21 cellular contexts compared by ENCODE assay signal in the genomic region with DNA sequence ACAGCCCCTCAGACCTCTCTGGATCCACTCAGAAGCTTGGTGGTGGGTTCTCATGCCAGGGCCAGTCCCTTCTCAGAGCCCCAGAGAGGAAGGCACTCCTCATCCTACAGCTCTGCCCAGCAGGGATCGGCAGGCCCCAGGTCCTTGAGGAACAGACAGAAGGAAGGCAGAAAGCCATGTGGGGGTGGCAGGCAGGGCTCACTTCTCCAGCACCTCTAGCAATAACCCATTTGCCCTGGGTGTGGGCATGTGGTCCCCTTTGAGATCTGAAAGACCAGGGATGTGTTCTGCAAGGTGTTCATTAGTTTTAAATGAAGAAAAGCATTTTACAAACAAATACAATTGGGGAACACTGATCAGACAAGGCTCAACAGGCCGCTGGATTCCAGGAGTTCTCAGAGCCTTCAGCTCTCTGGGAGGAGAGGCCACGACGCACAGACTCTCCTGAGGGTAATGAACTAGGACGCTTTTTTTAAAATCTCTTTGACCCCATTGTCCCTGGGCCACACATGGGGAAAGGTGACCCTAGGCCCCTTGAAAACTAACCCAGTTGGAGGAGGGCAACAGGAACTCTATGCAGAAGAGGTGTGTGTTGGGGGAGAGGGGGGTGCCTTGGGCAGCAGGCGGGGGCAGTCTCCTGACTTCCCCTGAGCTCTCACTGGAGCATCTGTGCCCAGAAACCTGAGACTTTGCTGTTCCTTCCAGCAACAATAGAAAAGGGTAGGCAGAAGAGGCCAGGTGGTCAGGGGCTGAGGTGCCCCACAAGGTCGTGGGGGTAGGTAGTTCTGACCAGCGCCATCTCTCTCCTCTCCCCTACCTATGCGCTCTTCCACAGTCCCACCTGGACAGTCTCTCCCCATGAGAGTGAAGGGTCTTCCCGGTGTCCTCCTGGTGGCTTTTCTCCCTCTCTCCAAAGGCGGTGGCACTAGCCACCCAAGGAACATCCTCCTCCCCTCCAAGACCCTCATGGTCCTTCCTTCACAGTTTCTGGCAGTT. TPM values are rescaled to one million over a fixed set of nuclear protein-coding genes. Genes with fewer than 3 reads are reported as not detected.
DNase-seq lines count a peak whose midpoint lies in the region; ATAC-seq, FAIRE-seq and TF ChIP-seq lines count a peak whose summit lies in the region.
"Had no signal": no experiment of that assay in that cellular context is flagged by ENCODE, and none has a peak within 500 bp of the region (broad histone marks: within the 10 kb centered on the region; RNA-seq: fewer than 3 reads in every experiment).

No MANE protein-coding gene starts in this region.

- no peak for DNase-seq in activated naive CD4-positive, alpha-beta T cell treated with anti-CD3 and anti-CD28 coated beads, Interleukin-2, amount 50 U/mL, for 72 hours (ENCODE audit: low spot score in 2 of 2)
- no peak for DNase-seq in activated naive CD4-positive, alpha-beta T cell treated with anti-CD3 and anti-CD28 coated beads for 36 hours
- DNase-seq in H1 (ENCODE audit: low read depth in 1 of 2, low spot score in 2 of 2) (no peak), neural crest cell (ENCODE audit: low read depth, low spot score) (no peak), thyroid gland (peak; percentile 64), suprapubic skin (ENCODE audit: low spot score in 2 of 2) (no peak), GM20000 (ENCODE audit: low spot score) (no peak), hippocampal formation (lab: John Stamatoyannopoulos, UW) (no peak)
- DNase-seq: ACHN; activated effector memory CD4-positive, alpha-beta T cell treated with Interleukin-2 at 50 U/mL for 16 hours; DMS79; NCI-H82; SK-N-SH; stimulated activated CD4-positive, alpha-beta T cell treated with anti-CD3 and anti-CD28 coated beads, Interleukin-4, amount 100 ng/mL, for 4 hours; T1000 had no signal

- CTCF ChIA-PET in activated naive CD4-positive, alpha-beta T cell treated with anti-CD3 and anti-CD28 coated beads for 36 hours (lab: Charles Lee): interaction anchor here (1.2 kb wide), 1 partner anchor 189 kb away, joined by 3 read pairs; no protein-coding TSS in a partner anchor
- CTCF ChIA-PET in H1 (lab: Charles Lee; ENCODE audit: partially characterized antibody): interaction anchor here (1.0 to 9.3 kb wide), 8 partner anchors 10 to 127 kb away, joined by 3 to 59 read pairs (median 8); no protein-coding TSS in a partner anchor

- H2BK12ac ChIP-seq in H1 (ENCODE audit: low read depth, low read length): peak overlapping the region; percentile 80; the same call in 1 of the 2 replicates

- H3K36me3 Mint-ChIP-seq in activated naive CD4-positive, alpha-beta T cell treated with anti-CD3 and anti-CD28 coated beads, Interleukin-2, amount 50 U/mL, for 72 hours: peaks cover 0 to 6% of the 10 kb centered on the region in 2 donors
- H3K36me3 Mint-ChIP-seq in activated naive CD4-positive, alpha-beta T cell treated with anti-CD3 and anti-CD28 coated beads for 36 hours (ENCODE audit: low read depth): no peaks in the 10 kb centered on the region
- no peaks in the 10 kb centered on the region for H3K36me3 Mint-ChIP-seq in neural crest cell (ENCODE audit: low read depth)

- peak overlapping the region; percentile 61; the same call in 1 of the 2 replicates for H2BK20ac ChIP-seq in H1 (ENCODE audit: low read length)

- WGBS in H1 (ENCODE audit: extremely low coverage in 1 of 2, insufficient coverage in 1 of 2, insufficient read length in 1 of 2, insufficient replicate concordance in 2 of 2, low coverage in 1 of 2, low lambda C conversion rate in 2 of 2, missing lambda C conversion rate in 1 of 2), 2 experiments: 83% methylated on average over 11 of the region's 11 CpGs; no CpG with 5 or more reads in 1 of the 2 experiments
- 55 to 64% methylated on average over 11 of the region's 11 CpGs for WGBS in thyroid gland, 2 donors
- WGBS in suprapubic skin: 76% methylated on average over 11 of the region's 11 CpGs

- no peaks in the 10 kb centered on the region for H3K9me3 Mint-ChIP-seq in activated naive CD4-positive, alpha-beta T cell treated with anti-CD3 and anti-CD28 coated beads, Interleukin-2, amount 50 U/mL, for 72 hours
- no peaks in the 10 kb centered on the region for H3K9me3 Mint-ChIP-seq in activated naive CD4-positive, alpha-beta T cell treated with anti-CD3 and anti-CD28 coated beads for 36 hours
- H3K9me3 Mint-ChIP-seq in neural crest cell: no peaks in the 10 kb centered on the region

- no peak overlapping the region for H4K5ac ChIP-seq in H1 (ENCODE audit: insufficient read length, low read depth, low read length)

- H3K56ac ChIP-seq in H1 (replicated peaks; ENCODE audit: insufficient read length, low read depth, low read length): no peak overlapping the region

- H3K27me3 ChIP-seq in H1 (replicated peaks in 1 of 4; ENCODE audit: control insufficient read depth in 3 of 4, extremely low read depth in 1 of 4, insufficient read depth in 3 of 4, low read length in 3 of 4): no peaks in the 10 kb centered on the region
- no peaks in the 10 kb centered on the region for H3K27me3 ChIP-seq in thyroid gland
- H3K27me3 ChIP-seq in suprapubic skin: peaks cover 3% of the 10 kb centered on the region
- H3K27me3 ChIP-seq: pancreas had no signal

- no peak for TF ChIP-seq POLR2A in H1 (IDR thresholded peaks at IDR 0.05; ENCODE audit: control extremely low read depth in 1 of 2, low read depth in 2 of 2, low read length in 2 of 2)
- peak in 1 of 2 donors; percentile 17 for TF ChIP-seq POLR2A in thyroid gland (IDR thresholded peaks at IDR 0.05)
- TF ChIP-seq POLR2A in suprapubic skin (IDR thresholded peaks at IDR 0.05): no peak

- peaks cover 6% of the 10 kb centered on the region; the same call in 1 of the 2 replicates for H3K23me2 ChIP-seq in H1 (ENCODE audit: low read depth, low read length)

- no peaks in the 10 kb centered on the region for H3K9me3 ChIP-seq in H1 (ENCODE audit: insufficient read depth in 2 of 2, low read depth in 1 of 2, low read length in 1 of 2)
- H3K9me3 ChIP-seq in thyroid gland: no peaks in the 10 kb centered on the region
- no peaks in the 10 kb centered on the region for H3K9me3 ChIP-seq in suprapubic skin
- H3K9me3 ChIP-seq: mucosa of descending colon, pancreas, SK-N-SH, thoracic aorta had no signal

- no peak overlapping the region for H4K8ac ChIP-seq in H1 (ENCODE audit: extremely low read depth, insufficient read depth, low read length)

- H3K9ac ChIP-seq in H1 (replicated peaks in 1 of 4; ENCODE audit: extremely low read depth in 1 of 4, low read depth in 3 of 4, low read length in 3 of 4): no peak overlapping the region
- H3K9ac ChIP-seq: SK-N-SH had no signal

- no peak overlapping the region for H2AFZ ChIP-seq in H1 (ENCODE audit: low read length)

- H3K79me2 ChIP-seq in H1 (ENCODE audit: control insufficient read depth in 1 of 2, insufficient read depth in 2 of 2, low read length in 2 of 2): no peaks in the 10 kb centered on the region

- no peak overlapping the region for H3K4me3 ChIP-seq in H1 (ENCODE audit: extremely low read depth in 1 of 4, insufficient read depth in 2 of 4, low read depth in 3 of 4, low read length in 4 of 4)
- H3K4me3 ChIP-seq in thyroid gland (replicated peaks in 1 of 3): no peak overlapping the region
- no peak overlapping the region for H3K4me3 ChIP-seq in suprapubic skin
- H3K4me3 ChIP-seq: mucosa of descending colon, pancreas, smooth muscle cell, thoracic aorta had no signal

- H3K4me1 ChIP-seq in H1 (replicated peaks in 1 of 4; ENCODE audit: control insufficient read depth in 3 of 4, insufficient read depth in 4 of 4, low read length in 3 of 4): peaks cover 3 to 21% (median 11%) of the 10 kb centered on the region in 4 experiments
- peaks cover 17 to 38% of the 10 kb centered on the region in 2 donors for H3K4me1 ChIP-seq in thyroid gland
- H3K4me1 ChIP-seq in suprapubic skin: peaks cover 15% of the 10 kb centered on the region
- H3K4me1 ChIP-seq: pancreas had no signal

- H3K23ac ChIP-seq in H1 (ENCODE audit: insufficient read length): no peak overlapping the region

- TF ChIP-seq EP300 in H1 (IDR thresholded peaks at IDR 0.05; ENCODE audit: borderline replicate concordance in 1 of 2, low read depth in 2 of 2, low read length in 2 of 2): no peak
- TF ChIP-seq EP300 in suprapubic skin (IDR thresholded peaks at IDR 0.05): no peak

- TF ChIP-seq CTCF in H1 (IDR thresholded peaks at IDR 0.05; ENCODE audit: control extremely low read depth in 1 of 3, insufficient read depth in 1 of 3, low read depth in 1 of 3, low read length in 3 of 3): no peak
- no peak for TF ChIP-seq CTCF in neural crest cell (conservative IDR thresholded peaks at IDR 0.05)
- TF ChIP-seq CTCF in thyroid gland (IDR thresholded peaks at IDR 0.05): no peak
- no peak for TF ChIP-seq CTCF in suprapubic skin (IDR thresholded peaks at IDR 0.05)
- TF ChIP-seq CTCF in GM20000 (IDR thresholded peaks at IDR 0.05; ENCODE audit: extremely low read depth, missing control alignments): no peak

- POLR2A ChIA-PET in H1 (lab: Charles Lee; ENCODE audit: partially characterized antibody): interaction anchor here (0.5 to 5.7 kb wide), 4 partner anchors 15 to 191 kb away, joined by 3 to 45 read pairs (median 3); a partner anchor contains a TSS

- H2BK15ac ChIP-seq in H1 (ENCODE audit: low read length): peak overlapping the region; percentile 81

- no peak for TF ChIP-seq RAD21 in H1 (IDR thresholded peaks at IDR 0.05 in 1 of 2, conservative IDR thresholded peaks at IDR 0.05 in 1 of 2; ENCODE audit: low read depth in 2 of 2, low read length in 2 of 2)

- no peak overlapping the region for H2AK5ac ChIP-seq in H1 (ENCODE audit: low read depth, low read length)

- no peaks in the 10 kb centered on the region for H3K27me3 Mint-ChIP-seq in activated naive CD4-positive, alpha-beta T cell treated with anti-CD3 and anti-CD28 coated beads for 36 hours (ENCODE audit: low read depth)
- no peaks in the 10 kb centered on the region for H3K27me3 Mint-ChIP-seq in neural crest cell (ENCODE audit: low read depth)

- H3K27ac ChIP-seq in H1 (ENCODE audit: low read depth, low read length): no peak overlapping the region
- H3K27ac ChIP-seq in thyroid gland: peak overlapping the region; percentile 63 to 98 (median 95)
- no peak overlapping the region for H3K27ac ChIP-seq in suprapubic skin
- H3K27ac ChIP-seq: pancreas had no signal

- no peak overlapping the region for H3K4me2 ChIP-seq in H1 (ENCODE audit: insufficient read depth in 1 of 2, low read depth in 2 of 2, low read length in 2 of 2)
- H3K4me2 ChIP-seq: SK-N-SH, smooth muscle cell had no signal

- H4K91ac ChIP-seq in H1 (replicated peaks; ENCODE audit: insufficient read length, low read length): peak overlapping the region; percentile 52

- H3K79me1 ChIP-seq in H1 (ENCODE audit: low read depth, low read length): no peaks in the 10 kb centered on the region

- H3K36me3 ChIP-seq in H1 (ENCODE audit: control insufficient read depth in 2 of 4, insufficient read depth in 4 of 4, low read length in 3 of 4): no peaks in the 10 kb centered on the region
- no peaks in the 10 kb centered on the region for H3K36me3 ChIP-seq in thyroid gland
- no peaks in the 10 kb centered on the region for H3K36me3 ChIP-seq in suprapubic skin
- H3K36me3 ChIP-seq: pancreas had no signal

- no peaks in the 10 kb centered on the region for H4K20me1 ChIP-seq in H1 (replicated peaks in 1 of 2; ENCODE audit: control insufficient read depth in 1 of 2, insufficient read depth in 2 of 2, low read length in 2 of 2)

- H2BK120ac ChIP-seq in H1 (replicated peaks; ENCODE audit: low read depth, low read length): no peak overlapping the region

- no peak overlapping the region for H3K14ac ChIP-seq in H1 (ENCODE audit: insufficient read length)

- no peak for FAIRE-seq in H1 (lab: Jason Lieb, UNC)
- FAIRE-seq: astrocyte, pancreas had no signal

- no peak for ATAC-seq in activated naive CD4-positive, alpha-beta T cell treated with anti-CD3 and anti-CD28 coated beads, Interleukin-2, amount 50 U/mL, for 72 hours
- ATAC-seq: mucosa of descending colon, Panc1, pancreas had no signal

- no peak overlapping the region for H3K18ac ChIP-seq in H1 (ENCODE audit: extremely low read depth, low read length)

- H2BK5ac ChIP-seq in H1 (ENCODE audit: low read depth, low read length): peak overlapping the region; percentile 60

- peak overlapping the region; percentile 35 for H3K4ac ChIP-seq in H1 (replicated peaks; ENCODE audit: insufficient read length, low read depth, low read length)

- peaks cover 14% of the 10 kb centered on the region for H3K4me1 Mint-ChIP-seq in activated naive CD4-positive, alpha-beta T cell treated with anti-CD3 and anti-CD28 coated beads for 36 hours (ENCODE audit: low read depth)
- peaks cover 11% of the 10 kb centered on the region for H3K4me1 Mint-ChIP-seq in neural crest cell

- intact Hi-C loops in activated naive CD4-positive, alpha-beta T cell treated with anti-CD3 and anti-CD28 coated beads for 36 hours (cut with micrococcal nuclease): no loop called here
- intact Hi-C loops in thyroid gland (cut with DNase I): loop anchor here (5.0 kb wide), 1 partner anchor 188 kb away; no protein-coding TSS in a partner anchor

- peak overlapping the region; percentile 88 to 97 for H3K27ac Mint-ChIP-seq in activated naive CD4-positive, alpha-beta T cell treated with anti-CD3 and anti-CD28 coated beads, Interleukin-2, amount 50 U/mL, for 72 hours
- H3K27ac Mint-ChIP-seq in activated naive CD4-positive, alpha-beta T cell treated with anti-CD3 and anti-CD28 coated beads for 36 hours: no peak overlapping the region
- peak overlapping the region; percentile 75 for H3K27ac Mint-ChIP-seq in neural crest cell (ENCODE audit: unreplicated experiment)

- H3K4me3 Mint-ChIP-seq in activated naive CD4-positive, alpha-beta T cell treated with anti-CD3 and anti-CD28 coated beads for 36 hours: no peak overlapping the region
- H3K4me3 Mint-ChIP-seq in neural crest cell: peak overlapping the region; percentile 35

RNA-seq across cellular contexts. Expression of a gene that starts 40.8 kb away (rescaled TPM):
- total RNA-seq in activated naive CD4-positive, alpha-beta T cell treated with anti-CD3 and anti-CD28 coated beads, Interleukin-2, amount 50 U/mL, for 72 hours: under 1 TPM; 0.05 to 0.16 TPM
- under 1 TPM; 0.10 to 0.38 TPM for total RNA-seq in activated naive CD4-positive, alpha-beta T cell treated with anti-CD3 and anti-CD28 coated beads for 36 hours
- total RNA-seq in H1 (2021; fragmentation: NEBNext Ultra II Directional; extraction: Animal tissue kit (Norgen Biotek cat#: 25700)): 0.40 and 0.43 TPM in 2 replicates
- polyA plus RNA-seq in H1 (2011; rRNA removed): 0.17 and 0.20 TPM in 2 replicates
- polyA plus RNA-seq in H1 (2011; cell fraction: cytosol; rRNA removed): 0.28 TPM
- polyA plus RNA-seq in H1 (2011; cell fraction: nucleus; rRNA removed): 0.20 TPM
- polyA plus RNA-seq in H1 (2012, experiment 1 of 2): 0.35 to 0.62 TPM (median 0.59 TPM) in 4 replicates
- 0.17 TPM for polyA plus RNA-seq in H1 (2012, experiment 2 of 2)
- 0.55 TPM for polyA plus RNA-seq in H1 (2013, experiment 1 of 2)
- polyA plus RNA-seq in H1 (2013, experiment 2 of 2): 0.74 TPM
- 0.49 and 1.2 TPM in 2 replicates for polyA minus RNA-seq in H1 (2011; rRNA and poly(A)+ RNA removed)
- polyA minus RNA-seq in H1 (2011; cell fraction: cytosol; rRNA and poly(A)+ RNA removed): 0.29 TPM
- polyA minus RNA-seq in H1 (2011; cell fraction: nucleus; rRNA and poly(A)+ RNA removed): 1.1 TPM
- 0.56 and 1.0 TPM in 2 replicates for total RNA-seq in neural crest cell
- total RNA-seq in thyroid gland: 1 to 10 TPM; 1.5 to 5.5 (median 1.9) TPM
- total RNA-seq in suprapubic skin: 1 to 10 TPM in 1 of 4 donors, under 1 TPM in 2, not detected in 1; 0.44 to 3.2 (median 0.98) TPM

RNA-seq across cellular contexts. Expression of a gene that starts 47.3 kb away (rescaled TPM):
- 10 to 100 TPM in 1 of 2 donors, 1 to 10 TPM in 1; 3.5 to 14.6 TPM for total RNA-seq in activated naive CD4-positive, alpha-beta T cell treated with anti-CD3 and anti-CD28 coated beads, Interleukin-2, amount 50 U/mL, for 72 hours
- 1 to 10 TPM; 2.9 to 6.8 TPM for total RNA-seq in activated naive CD4-positive, alpha-beta T cell treated with anti-CD3 and anti-CD28 coated beads for 36 hours
- 120 and 129 TPM in 2 replicates for total RNA-seq in H1 (2021; fragmentation: NEBNext Ultra II Directional; extraction: Animal tissue kit (Norgen Biotek cat#: 25700))
- polyA plus RNA-seq in H1 (2011; rRNA removed): 19.0 and 34.4 TPM in 2 replicates
- polyA plus RNA-seq in H1 (2011; cell fraction: cytosol; rRNA removed): 41.1 TPM
- 13.5 TPM for polyA plus RNA-seq in H1 (2011; cell fraction: nucleus; rRNA removed)
- polyA plus RNA-seq in H1 (2012, experiment 1 of 2): 40.9 to 73.5 TPM (median 51.4 TPM) in 4 replicates
- polyA plus RNA-seq in H1 (2012, experiment 2 of 2): 3.5 TPM
- polyA plus RNA-seq in H1 (2013, experiment 1 of 2): 67.6 TPM
- 82.8 TPM for polyA plus RNA-seq in H1 (2013, experiment 2 of 2)
- 99.8 and 152 TPM in 2 replicates for polyA minus RNA-seq in H1 (2011; rRNA and poly(A)+ RNA removed)
- polyA minus RNA-seq in H1 (2011; cell fraction: cytosol; rRNA and poly(A)+ RNA removed): 45.4 TPM
- 52.9 TPM for polyA minus RNA-seq in H1 (2011; cell fraction: nucleus; rRNA and poly(A)+ RNA removed)
- total RNA-seq in neural crest cell: 77.9 and 78.6 TPM in 2 replicates
- total RNA-seq in thyroid gland: 10 to 100 TPM; 72.7 to 89.5 (median 84.2) TPM
- total RNA-seq in suprapubic skin: 10 to 100 TPM; 21.1 to 33.3 (median 26.7) TPM

RNA-seq across cellular contexts. Expression of a gene that starts 54.7 kb away (rescaled TPM):
- total RNA-seq in activated naive CD4-positive, alpha-beta T cell treated with anti-CD3 and anti-CD28 coated beads, Interleukin-2, amount 50 U/mL, for 72 hours: not detected
- not detected for total RNA-seq in activated naive CD4-positive, alpha-beta T cell treated with anti-CD3 and anti-CD28 coated beads for 36 hours
- total RNA-seq in H1 (2021; fragmentation: NEBNext Ultra II Directional; extraction: Animal tissue kit (Norgen Biotek cat#: 25700)): not detected in 2 replicates
- not detected in 2 replicates for polyA plus RNA-seq in H1 (2011; rRNA removed)
- polyA plus RNA-seq in H1 (2011; cell fraction: cytosol; rRNA removed): not detected
- polyA plus RNA-seq in H1 (2011; cell fraction: nucleus; rRNA removed): not detected
- not detected in 4 replicates for polyA plus RNA-seq in H1 (2012, experiment 1 of 2)
- polyA plus RNA-seq in H1 (2012, experiment 2 of 2): not detected
- polyA plus RNA-seq in H1 (2013, experiment 1 of 2): not detected
- not detected for polyA plus RNA-seq in H1 (2013, experiment 2 of 2)
- polyA minus RNA-seq in H1 (2011; rRNA and poly(A)+ RNA removed): not detected in 2 replicates
- polyA minus RNA-seq in H1 (2011; cell fraction: cytosol; rRNA and poly(A)+ RNA removed): not detected
- polyA minus RNA-seq in H1 (2011; cell fraction: nucleus; rRNA and poly(A)+ RNA removed): not detected
- total RNA-seq in neural crest cell (not detected in 2 replicates), thyroid gland (under 1 TPM in 1 of 4 donors, not detected in 3; 0.24 TPM), suprapubic skin (under 1 TPM in 1 of 4 donors, not detected in 3; 0.34 TPM)
- total RNA-seq: astrocyte, pancreas, smooth muscle cell, thoracic aorta had no signal
- polyA plus RNA-seq: pancreas, smooth muscle cell had no signal

Comparison
In these comparisons a context has a peak if more than half of its experiments do, and no peak if none do; other contexts are left out.
1. DNase-seq: peak in thyroid gland (2 of 2); none in activated naive CD4-positive, alpha-beta T cell treated with anti-CD3 and anti-CD28 coated beads, Interleukin-2, amount 50 U/mL, for 72 hours (0 of 2), activated naive CD4-positive, alpha-beta T cell treated with anti-CD3 and anti-CD28 coated beads for 36 hours (single experiment), H1 (0 of 2), neural crest cell (single experiment), suprapubic skin (0 of 2), GM20000 (single experiment) and hippocampal formation (0 of 2).
2. H3K27ac ChIP-seq: peak in thyroid gland (3 of 3); none in H1 (single experiment) and suprapubic skin (single experiment).